ENCODE assay signal across 1 cellular context in the genomic region with DNA sequence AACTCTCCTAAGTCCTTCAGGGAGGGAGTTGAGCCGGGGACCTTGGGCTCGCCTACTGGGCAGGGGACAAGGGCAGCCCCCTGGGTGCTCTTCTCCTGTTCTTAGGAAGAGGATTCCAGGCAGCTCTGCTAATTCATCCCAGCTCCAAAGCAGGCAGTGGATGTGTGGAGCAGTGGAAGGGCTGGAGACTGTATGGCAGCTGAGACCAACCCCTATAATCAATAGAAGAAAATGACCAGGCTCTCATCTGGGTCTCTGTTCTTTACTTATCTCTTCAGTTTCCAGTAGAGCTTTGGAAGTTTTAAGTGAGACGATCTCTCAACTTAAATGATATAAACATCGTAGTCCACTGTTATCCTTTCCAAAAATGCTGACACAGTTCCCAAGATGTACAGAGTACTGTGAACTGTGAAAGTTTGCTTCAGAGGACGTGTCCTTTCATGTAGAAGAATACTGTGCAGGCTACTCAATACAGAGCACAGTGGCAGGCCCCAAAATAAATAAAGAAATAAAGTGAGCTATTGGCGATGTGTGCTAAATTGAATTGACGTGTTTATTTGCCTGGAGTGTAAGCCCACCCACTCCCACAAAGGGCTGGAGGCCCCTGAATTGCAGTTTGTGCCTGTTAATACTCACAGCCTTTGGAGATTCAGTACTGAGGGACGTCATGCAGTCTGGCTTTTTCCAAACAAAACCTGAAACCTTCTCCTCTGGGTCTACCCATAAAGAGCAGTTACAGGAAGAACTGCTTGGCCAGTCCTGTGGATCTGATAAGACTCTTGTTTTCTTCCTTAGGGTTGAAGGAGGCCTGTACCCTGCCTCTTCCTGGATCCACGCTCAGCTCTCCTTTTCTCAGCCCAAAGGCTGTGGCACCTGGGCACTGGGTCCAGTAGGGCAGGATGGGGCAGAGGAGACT.
TF ChIP-seq lines count a peak whose summit lies in the region.

No MANE protein-coding gene starts in this region.

TF ChIP-seq in HepG2, 621 proteins besides CTCF, POLR2A, EP300 and RAD21 (continues in another document):
- TF ChIP-seq ZNF121 (CRISPR knock-in tag; IDR thresholded peaks at IDR 0.05) (no peak), NFKB2 (CRISPR knock-in tag; IDR thresholded peaks at IDR 0.05; ENCODE audit: borderline replicate concordance) (no peak), SCMH1 (CRISPR knock-in tag; IDR thresholded peaks at IDR 0.05; ENCODE audit: borderline replicate concordance) (no peak), FOXJ3 (CRISPR knock-in tag; IDR thresholded peaks at IDR 0.05; ENCODE audit: borderline replicate concordance) (no peak), SOX13 (IDR thresholded peaks at IDR 0.05) (no peak), SOX13 (CRISPR knock-in tag; conservative IDR thresholded peaks at IDR 0.05 in 1 of 2, IDR thresholded peaks at IDR 0.05 in 1 of 2) (no peak), ZBTB42 (CRISPR knock-in tag; IDR thresholded peaks at IDR 0.05) (no peak), IRF2 (CRISPR knock-in tag; IDR thresholded peaks at IDR 0.05) (no peak), ZNF747 (CRISPR knock-in tag; IDR thresholded peaks at IDR 0.05; ENCODE audit: borderline replicate concordance) (no peak), MAZ (IDR thresholded peaks at IDR 0.05; ENCODE audit: borderline replicate concordance, low read depth, low read length) (no peak), MAZ (CRISPR knock-in tag; IDR thresholded peaks at IDR 0.05; ENCODE audit: low read depth) (no peak), ZNF432 (CRISPR knock-in tag; IDR thresholded peaks at IDR 0.05; ENCODE audit: borderline replicate concordance) (no peak), NRL (CRISPR knock-in tag; IDR thresholded peaks at IDR 0.05; ENCODE audit: borderline replicate concordance) (no peak), ZNF207 (IDR thresholded peaks at IDR 0.05; ENCODE audit: borderline replicate concordance) (no peak), ADNP (CRISPR knock-in tag; IDR thresholded peaks at IDR 0.05) (no peak), ZNF430 (CRISPR knock-in tag; IDR thresholded peaks at IDR 0.05) (no peak), ZNF841 (CRISPR knock-in tag; IDR thresholded peaks at IDR 0.05; ENCODE audit: borderline replicate concordance) (no peak), PRPF4 (IDR thresholded peaks at IDR 0.05; ENCODE audit: low read depth, low read length, poor library complexity, severe bottlenecking) (no peak), ZNF124 (CRISPR knock-in tag; IDR thresholded peaks at IDR 0.05) (no peak), KMT2B (CRISPR knock-in tag; IDR thresholded peaks at IDR 0.05) (no peak), SAFB2 (CRISPR knock-in tag; IDR thresholded peaks at IDR 0.05; ENCODE audit: borderline replicate concordance, low read depth) (0 out of 2 replicates have a peak, but pooled peaks have one; percentile 12), ELF1 (CRISPR knock-in tag; IDR thresholded peaks at IDR 0.05) (no peak), CBX2 (IDR thresholded peaks at IDR 0.05; ENCODE audit: low read depth, low read length) (no peak), CBX2 (CRISPR knock-in tag; IDR thresholded peaks at IDR 0.05; ENCODE audit: low read depth) (no peak), ZSCAN21 (CRISPR knock-in tag; IDR thresholded peaks at IDR 0.05; ENCODE audit: borderline replicate concordance) (no peak), KLF11 (CRISPR knock-in tag; IDR thresholded peaks at IDR 0.05) (no peak), GATAD1 (CRISPR knock-in tag; IDR thresholded peaks at IDR 0.05) (no peak), ELF3 (CRISPR knock-in tag; IDR thresholded peaks at IDR 0.05) (no peak), ZBTB7B (CRISPR knock-in tag; IDR thresholded peaks at IDR 0.05) (no peak), CENPT (CRISPR knock-in tag; IDR thresholded peaks at IDR 0.05; ENCODE audit: low read depth) (no peak), HNRNPK (IDR thresholded peaks at IDR 0.05; ENCODE audit: low read depth, low read length, poor library complexity, severe bottlenecking) (no peak), TBP (CRISPR knock-in tag; IDR thresholded peaks at IDR 0.05) (no peak), ZNF792 (CRISPR knock-in tag; IDR thresholded peaks at IDR 0.05) (no peak), KAT7 (CRISPR knock-in tag; IDR thresholded peaks at IDR 0.05; ENCODE audit: borderline replicate concordance) (no peak), CHD2 (IDR thresholded peaks at IDR 0.05; ENCODE audit: low read depth, low read length) (no peak), POGZ (CRISPR knock-in tag; IDR thresholded peaks at IDR 0.05) (no peak), ZNF670 (CRISPR knock-in tag; IDR thresholded peaks at IDR 0.05; ENCODE audit: borderline replicate concordance) (0 out of 2 replicates have a peak, but pooled peaks have one; percentile 5), ZNF816 (CRISPR knock-in tag; IDR thresholded peaks at IDR 0.05; ENCODE audit: borderline replicate concordance) (0 out of 2 replicates have a peak, but pooled peaks have one; percentile 30), ZNF777 (CRISPR knock-in tag; IDR thresholded peaks at IDR 0.05) (peak; percentile 6; the same call in 1 of the 2 replicates), SIN3B (IDR thresholded peaks at IDR 0.05; ENCODE audit: low read length) (no peak)
- TF ChIP-seq, protein P1, sequence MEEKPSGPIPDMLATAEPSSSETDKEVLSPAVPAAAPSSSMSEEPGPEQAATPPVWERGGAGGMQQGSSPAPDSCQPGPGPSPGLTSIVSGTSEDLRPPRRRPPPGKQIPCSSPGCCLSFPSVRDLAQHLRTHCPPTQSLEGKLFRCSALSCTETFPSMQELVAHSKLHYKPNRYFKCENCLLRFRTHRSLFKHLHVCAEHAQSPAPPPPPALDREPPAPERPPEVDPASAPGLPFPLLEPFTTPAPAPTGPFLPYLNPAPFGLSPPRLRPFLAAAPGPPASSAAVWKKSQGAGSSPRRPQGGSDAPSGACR (CRISPR knock-in tag; IDR thresholded peaks at IDR 0.05): no peak
- TF ChIP-seq, protein P2, sequence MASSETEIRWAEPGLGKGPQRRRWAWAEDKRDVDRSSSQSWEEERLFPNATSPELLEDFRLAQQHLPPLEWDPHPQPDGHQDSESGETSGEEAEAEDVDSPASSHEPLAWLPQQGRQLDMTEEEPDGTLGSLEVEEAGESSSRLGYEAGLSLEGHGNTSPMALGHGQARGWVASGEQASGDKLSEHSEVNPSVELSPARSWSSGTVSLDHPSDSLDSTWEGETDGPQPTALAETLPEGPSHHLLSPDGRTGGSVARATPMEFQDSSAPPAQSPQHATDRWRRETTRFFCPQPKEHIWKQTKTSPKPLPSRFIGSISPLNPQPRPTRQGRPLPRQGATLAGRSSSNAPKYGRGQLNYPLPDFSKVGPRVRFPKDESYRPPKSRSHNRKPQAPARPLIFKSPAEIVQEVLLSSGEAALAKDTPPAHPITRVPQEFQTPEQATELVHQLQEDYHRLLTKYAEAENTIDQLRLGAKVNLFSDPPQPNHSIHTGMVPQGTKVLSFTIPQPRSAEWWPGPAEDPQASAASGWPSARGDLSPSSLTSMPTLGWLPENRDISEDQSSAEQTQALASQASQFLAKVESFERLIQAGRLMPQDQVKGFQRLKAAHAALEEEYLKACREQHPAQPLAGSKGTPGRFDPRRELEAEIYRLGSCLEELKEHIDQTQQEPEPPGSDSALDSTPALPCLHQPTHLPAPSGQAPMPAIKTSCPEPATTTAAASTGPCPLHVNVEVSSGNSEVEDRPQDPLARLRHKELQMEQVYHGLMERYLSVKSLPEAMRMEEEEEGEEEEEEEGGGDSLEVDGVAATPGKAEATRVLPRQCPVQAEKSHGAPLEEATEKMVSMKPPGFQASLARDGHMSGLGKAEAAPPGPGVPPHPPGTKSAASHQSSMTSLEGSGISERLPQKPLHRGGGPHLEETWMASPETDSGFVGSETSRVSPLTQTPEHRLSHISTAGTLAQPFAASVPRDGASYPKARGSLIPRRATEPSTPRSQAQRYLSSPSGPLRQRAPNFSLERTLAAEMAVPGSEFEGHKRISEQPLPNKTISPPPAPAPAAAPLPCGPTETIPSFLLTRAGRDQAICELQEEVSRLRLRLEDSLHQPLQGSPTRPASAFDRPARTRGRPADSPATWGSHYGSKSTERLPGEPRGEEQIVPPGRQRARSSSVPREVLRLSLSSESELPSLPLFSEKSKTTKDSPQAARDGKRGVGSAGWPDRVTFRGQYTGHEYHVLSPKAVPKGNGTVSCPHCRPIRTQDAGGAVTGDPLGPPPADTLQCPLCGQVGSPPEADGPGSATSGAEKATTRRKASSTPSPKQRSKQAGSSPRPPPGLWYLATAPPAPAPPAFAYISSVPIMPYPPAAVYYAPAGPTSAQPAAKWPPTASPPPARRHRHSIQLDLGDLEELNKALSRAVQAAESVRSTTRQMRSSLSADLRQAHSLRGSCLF (CRISPR knock-in tag; IDR thresholded peaks at IDR 0.05; ENCODE audit: borderline replicate concordance): no peak
- TF ChIP-seq, protein P3, sequence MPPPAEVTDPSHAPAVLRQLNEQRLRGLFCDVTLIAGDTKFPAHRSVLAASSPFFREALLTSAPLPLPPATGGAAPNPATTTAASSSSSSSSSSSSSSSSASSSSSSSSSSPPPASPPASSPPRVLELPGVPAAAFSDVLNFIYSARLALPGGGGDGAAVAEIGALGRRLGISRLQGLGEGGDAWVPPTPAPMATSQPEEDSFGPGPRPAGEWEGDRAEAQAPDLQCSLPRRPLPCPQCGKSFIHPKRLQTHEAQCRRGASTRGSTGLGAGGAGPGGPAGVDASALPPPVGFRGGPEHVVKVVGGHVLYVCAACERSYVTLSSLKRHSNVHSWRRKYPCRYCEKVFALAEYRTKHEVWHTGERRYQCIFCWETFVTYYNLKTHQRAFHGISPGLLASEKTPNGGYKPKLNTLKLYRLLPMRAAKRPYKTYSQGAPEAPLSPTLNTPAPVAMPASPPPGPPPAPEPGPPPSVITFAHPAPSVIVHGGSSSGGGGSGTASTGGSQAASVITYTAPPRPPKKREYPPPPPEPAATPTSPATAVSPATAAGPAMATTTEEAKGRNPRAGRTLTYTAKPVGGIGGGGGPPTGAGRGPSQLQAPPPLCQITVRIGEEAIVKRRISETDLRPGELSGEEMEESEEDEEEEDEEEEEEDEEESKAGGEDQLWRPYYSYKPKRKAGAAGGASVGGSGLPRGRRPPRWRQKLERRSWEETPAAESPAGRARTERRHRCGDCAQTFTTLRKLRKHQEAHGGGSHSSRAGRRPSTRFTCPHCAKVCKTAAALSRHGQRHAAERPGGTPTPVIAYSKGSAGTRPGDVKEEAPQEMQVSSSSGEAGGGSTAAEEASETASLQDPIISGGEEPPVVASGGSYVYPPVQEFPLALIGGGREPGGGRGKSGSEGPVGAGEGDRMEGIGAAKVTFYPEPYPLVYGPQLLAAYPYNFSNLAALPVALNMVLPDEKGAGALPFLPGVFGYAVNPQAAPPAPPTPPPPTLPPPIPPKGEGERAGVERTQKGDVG (CRISPR knock-in tag; IDR thresholded peaks at IDR 0.05; ENCODE audit: borderline replicate concordance): no peak
- TF ChIP-seq, protein P4, sequence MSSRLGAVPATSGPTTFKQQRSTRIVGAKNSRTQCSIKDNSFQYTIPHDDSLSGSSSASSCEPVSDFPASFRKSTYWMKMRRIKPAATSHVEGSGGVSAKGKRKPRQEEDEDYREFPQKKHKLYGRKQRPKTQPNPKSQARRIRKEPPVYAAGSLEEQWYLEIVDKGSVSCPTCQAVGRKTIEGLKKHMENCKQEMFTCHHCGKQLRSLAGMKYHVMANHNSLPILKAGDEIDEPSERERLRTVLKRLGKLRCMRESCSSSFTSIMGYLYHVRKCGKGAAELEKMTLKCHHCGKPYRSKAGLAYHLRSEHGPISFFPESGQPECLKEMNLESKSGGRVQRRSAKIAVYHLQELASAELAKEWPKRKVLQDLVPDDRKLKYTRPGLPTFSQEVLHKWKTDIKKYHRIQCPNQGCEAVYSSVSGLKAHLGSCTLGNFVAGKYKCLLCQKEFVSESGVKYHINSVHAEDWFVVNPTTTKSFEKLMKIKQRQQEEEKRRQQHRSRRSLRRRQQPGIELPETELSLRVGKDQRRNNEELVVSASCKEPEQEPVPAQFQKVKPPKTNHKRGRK (CRISPR knock-in tag; IDR thresholded peaks at IDR 0.05): no peak
- TF ChIP-seq, protein P5, sequence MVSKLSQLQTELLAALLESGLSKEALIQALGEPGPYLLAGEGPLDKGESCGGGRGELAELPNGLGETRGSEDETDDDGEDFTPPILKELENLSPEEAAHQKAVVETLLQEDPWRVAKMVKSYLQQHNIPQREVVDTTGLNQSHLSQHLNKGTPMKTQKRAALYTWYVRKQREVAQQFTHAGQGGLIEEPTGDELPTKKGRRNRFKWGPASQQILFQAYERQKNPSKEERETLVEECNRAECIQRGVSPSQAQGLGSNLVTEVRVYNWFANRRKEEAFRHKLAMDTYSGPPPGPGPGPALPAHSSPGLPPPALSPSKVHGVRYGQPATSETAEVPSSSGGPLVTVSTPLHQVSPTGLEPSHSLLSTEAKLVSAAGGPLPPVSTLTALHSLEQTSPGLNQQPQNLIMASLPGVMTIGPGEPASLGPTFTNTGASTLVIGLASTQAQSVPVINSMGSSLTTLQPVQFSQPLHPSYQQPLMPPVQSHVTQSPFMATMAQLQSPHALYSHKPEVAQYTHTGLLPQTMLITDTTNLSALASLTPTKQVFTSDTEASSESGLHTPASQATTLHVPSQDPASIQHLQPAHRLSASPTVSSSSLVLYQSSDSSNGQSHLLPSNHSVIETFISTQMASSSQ (IDR thresholded peaks at IDR 0.05; ENCODE audit: low read depth): no peak
- TF ChIP-seq, protein P5 (CRISPR knock-in tag; IDR thresholded peaks at IDR 0.05; ENCODE audit: borderline replicate concordance): no peak
- TF ChIP-seq, protein P6, sequence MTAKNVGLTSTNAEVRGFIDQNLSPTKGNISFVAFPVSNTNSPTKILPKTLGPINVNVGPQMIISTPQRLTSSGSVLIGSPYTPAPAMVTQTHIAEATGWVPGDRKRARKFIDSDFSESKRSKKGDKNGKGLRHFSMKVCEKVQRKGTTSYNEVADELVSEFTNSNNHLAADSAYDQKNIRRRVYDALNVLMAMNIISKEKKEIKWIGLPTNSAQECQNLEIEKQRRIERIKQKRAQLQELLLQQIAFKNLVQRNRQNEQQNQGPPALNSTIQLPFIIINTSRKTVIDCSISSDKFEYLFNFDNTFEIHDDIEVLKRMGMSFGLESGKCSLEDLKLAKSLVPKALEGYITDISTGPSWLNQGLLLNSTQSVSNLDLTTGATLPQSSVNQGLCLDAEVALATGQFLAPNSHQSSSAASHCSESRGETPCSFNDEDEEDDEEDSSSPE (CRISPR knock-in tag; IDR thresholded peaks at IDR 0.05): no peak
